ENCODE assay signal across 8 cellular contexts in genomic region chr12:66302827-66303169, GRCh38. TPM values are rescaled to one million over a fixed set of nuclear protein-coding genes. Genes with fewer than 3 reads are reported as not detected.
DNase-seq lines count a peak whose midpoint lies in the region; ATAC-seq, FAIRE-seq and TF ChIP-seq lines count a peak whose summit lies in the region.

No MANE protein-coding gene starts in this region.

- H3K9me3 ChIP-seq in SK-N-SH, result no peaks in the 10 kb centered on the region
- no peaks in the 10 kb centered on the region for H3K9me3 ChIP-seq in kidney (ENCODE audit: control insufficient read depth in 1 of 2, low read length in 2 of 2)

- WGBS in SK-N-SH (ENCODE audit: low lambda C conversion rate), result 4% methylated on average over 6 of the region's 6 CpGs

- ATAC-seq in SK-N-SH treated with all-trans-retinoic acid at 6 μM for 48 hours, result no peak

- H3K4me2 ChIP-seq in SK-N-SH, result peak overlapping the region; percentile 94

- CTCF ChIA-PET in SK-N-SH (lab: Yijun Ruan, JAX), result interaction anchor here (0.6 to 2.3 kb wide), 5 partner anchors 13 to 127 kb away, joined by 3 to 7 read pairs (median 4); no protein-coding TSS in a partner anchor

- no peak for TF ChIP-seq EP300 in SK-N-SH (IDR thresholded peaks at IDR 0.05; ENCODE audit: borderline replicate concordance in 1 of 2, low read depth in 1 of 2, low read length in 1 of 2)

- peaks cover 4% of the 10 kb centered on the region for H3F3A ChIP-seq in SK-N-SH (replicated peaks; ENCODE audit: insufficient read depth)

- FAIRE-seq in kidney (lab: Jason Lieb, UNC), result no peak

- peak overlapping the region; percentile 99 for H3K4me3 Mint-ChIP-seq in activated naive CD8-positive, alpha-beta T cell

- H4K20me1 ChIP-seq in SK-N-SH (ENCODE audit: insufficient read depth), result no peaks in the 10 kb centered on the region

- POLR2A ChIA-PET in SK-N-SH (lab: Yijun Ruan, JAX), result interaction anchor here (0.6 to 1.4 kb wide), 3 partner anchors 11 to 134 kb away, joined by 3 to 9 read pairs (median 3); no protein-coding TSS in a partner anchor

- H3K9me2 ChIP-seq in SK-N-SH, result no peaks in the 10 kb centered on the region

- H3K79me2 ChIP-seq in SK-N-SH (ENCODE audit: insufficient read depth), result no peaks in the 10 kb centered on the region; the same call in 1 of the 2 replicates

- no peak for TF ChIP-seq CTCF in SK-N-SH (IDR thresholded peaks at IDR 0.05)
- TF ChIP-seq CTCF in kidney (IDR thresholded peaks at IDR 0.05; ENCODE audit: borderline replicate concordance, extremely low read depth, insufficient read depth), result no peak

- H3K9me3 Mint-ChIP-seq in activated naive CD8-positive, alpha-beta T cell (ENCODE audit: low read depth), result no peaks in the 10 kb centered on the region

- H3K27me3 ChIP-seq in SK-N-SH (ENCODE audit: insufficient read depth), result no peaks in the 10 kb centered on the region

- H3K27me3 Mint-ChIP-seq in activated naive CD8-positive, alpha-beta T cell, result no peaks in the 10 kb centered on the region

- H3K36me3 ChIP-seq in SK-N-SH (replicated peaks in 1 of 2; ENCODE audit: control insufficient read depth in 1 of 2, insufficient read depth in 2 of 2, low read length in 1 of 2), result peaks cover 8 to 9% of the 10 kb centered on the region in 2 experiments
- peaks cover 0 to 4% of the 10 kb centered on the region in 2 donors for H3K36me3 ChIP-seq in kidney (ENCODE audit: control insufficient read depth in 1 of 2, insufficient read depth in 2 of 2, low read length in 2 of 2)

- H3K4me3 ChIP-seq in SK-N-SH (ENCODE audit: low read depth in 2 of 2, low read length in 1 of 2) (peak overlapping the region; percentile 74 to 96), kidney (ENCODE audit: low read length in 2 of 2) (peak overlapping the region; percentile 91 to 100)

- TF ChIP-seq RAD21 in SK-N-SH (IDR thresholded peaks at IDR 0.05; ENCODE audit: low read length), result no peak

- peaks cover 5% of the 10 kb centered on the region for H3K36me3 Mint-ChIP-seq in activated naive CD8-positive, alpha-beta T cell

- H3K27ac Mint-ChIP-seq in activated naive CD8-positive, alpha-beta T cell, result peak overlapping the region; percentile 100

- H3K27ac ChIP-seq in SK-N-SH (ENCODE audit: low read depth in 2 of 2, low read length in 1 of 2) (peak overlapping the region; percentile 34 to 82; a peak in 3 of 4 replicates), kidney (ENCODE audit: low read depth in 2 of 2, low read length in 2 of 2) (peak overlapping the region; percentile 59 to 84), substantia nigra (ENCODE audit: low read depth, low read length, poor library complexity, severe bottlenecking) (peak overlapping the region; percentile 79)

- intact Hi-C loops in kidney (cut with DNase I), result no loop called here

- no peak for DNase-seq in SK-N-SH
- no peak for DNase-seq in kidney
- DNase-seq in substantia nigra (lab: John Stamatoyannopoulos, UW), result no peak
- DNase-seq in activated CD4-positive, CD25-positive, alpha-beta regulatory T cell treated with anti-CD3 and anti-CD28 coated beads, Interleukin-2, amount 50 U/mL, for 72 hours, result no peak
- DNase-seq in cerebellar cortex (ENCODE audit: low spot score), result no peak
- DNase-seq in NOMO-1 (lab: John Stamatoyannopoulos, UW; ENCODE audit: unreplicated experiment in 2 of 2), result no peak

- H3K4me1 ChIP-seq in SK-N-SH (ENCODE audit: control insufficient read depth in 1 of 2, insufficient read depth in 2 of 2, low read depth in 1 of 2, low read length in 1 of 2), result peaks cover 2 to 5% of the 10 kb centered on the region in 2 experiments; a peak in 2 of 4 replicates
- peaks cover 0 to 4% of the 10 kb centered on the region in 2 donors for H3K4me1 ChIP-seq in kidney (ENCODE audit: control insufficient read depth in 1 of 2, insufficient read depth in 1 of 2, low read depth in 1 of 2, low read length in 2 of 2)

- peak overlapping the region; percentile 99 for H2AFZ ChIP-seq in SK-N-SH (ENCODE audit: low read depth)

- H3K9ac ChIP-seq in SK-N-SH (peak overlapping the region; percentile 72), kidney (ENCODE audit: low read length in 2 of 2) (peak overlapping the region; percentile 83 to 95)

- peaks cover 57% of the 10 kb centered on the region for H3K4me1 Mint-ChIP-seq in activated naive CD8-positive, alpha-beta T cell (ENCODE audit: low read depth)

TF ChIP-seq in SK-N-SH, 30 proteins besides CTCF, POLR2A, EP300 and RAD21:
- TF ChIP-seq YY1 (IDR thresholded peaks at IDR 0.05; ENCODE audit: low read depth) (no peak), GABPA (IDR thresholded peaks at IDR 0.05; ENCODE audit: low read depth) (no peak), ELF1 (IDR thresholded peaks at IDR 0.05) (no peak), PBX3 (IDR thresholded peaks at IDR 0.05) (no peak), NRF1 (IDR thresholded peaks at IDR 0.05; ENCODE audit: low read depth, low read length) (no peak), USF1 (IDR thresholded peaks at IDR 0.05; ENCODE audit: borderline replicate concordance, low read depth) (no peak), MAX (IDR thresholded peaks at IDR 0.05; ENCODE audit: low read depth) (no peak), POLR2AphosphoS5 (IDR thresholded peaks at IDR 0.05; ENCODE audit: low read depth, low read length) (no peak), RXRA (IDR thresholded peaks at IDR 0.05; ENCODE audit: borderline replicate concordance, low read depth) (no peak), CHD2 (IDR thresholded peaks at IDR 0.05; ENCODE audit: low read length, partially characterized antibody) (no peak)

TF ChIP-seq in SK-N-SH treated with all-trans-retinoic acid at 6 μM for 48 hours, 23 proteins besides CTCF, POLR2A, EP300 and RAD21:
- TF ChIP-seq ZFP30 (CRISPR knock-in tag; IDR thresholded peaks at IDR 0.05), result no peak
- TF ChIP-seq TOX (CRISPR knock-in tag; IDR thresholded peaks at IDR 0.05; ENCODE audit: borderline replicate concordance), result no peak
- TF ChIP-seq ISL1 (CRISPR knock-in tag; IDR thresholded peaks at IDR 0.05), result no peak
- TF ChIP-seq PATZ1 (CRISPR knock-in tag; IDR thresholded peaks at IDR 0.05; ENCODE audit: borderline replicate concordance), result no peak
- no peak for TF ChIP-seq ZNF70 (CRISPR knock-in tag; IDR thresholded peaks at IDR 0.05)
- no peak for TF ChIP-seq POU6F1 (CRISPR knock-in tag; IDR thresholded peaks at IDR 0.05; ENCODE audit: borderline replicate concordance, low read depth)
- no peak for TF ChIP-seq PPARA (CRISPR knock-in tag; IDR thresholded peaks at IDR 0.05; ENCODE audit: borderline replicate concordance)
- TF ChIP-seq ZFP3 (CRISPR knock-in tag; IDR thresholded peaks at IDR 0.05), result no peak
- no peak for TF ChIP-seq SNAI2 (CRISPR knock-in tag; IDR thresholded peaks at IDR 0.05)
- no peak for TF ChIP-seq RARB (CRISPR knock-in tag; IDR thresholded peaks at IDR 0.05)
- TF ChIP-seq OSR1 (CRISPR knock-in tag; IDR thresholded peaks at IDR 0.05), result no peak
- no peak for TF ChIP-seq GLIS3 (CRISPR knock-in tag; IDR thresholded peaks at IDR 0.05)
- TF ChIP-seq CREB5 (CRISPR knock-in tag; IDR thresholded peaks at IDR 0.05; ENCODE audit: low read depth), result no peak
- TF ChIP-seq ARNTL (CRISPR knock-in tag; IDR thresholded peaks at IDR 0.05; ENCODE audit: borderline replicate concordance, low read depth), result no peak

RNA-seq across cellular contexts. Expression of gene HELB, which starts 0.5 kb away (rescaled TPM):
- polyA plus RNA-seq in SK-N-SH (2012; rRNA removed), result 0.38 and 0.54 TPM in 2 replicates
- 0.46 and 0.49 TPM in 2 replicates for polyA plus RNA-seq in SK-N-SH (2012; cell fraction: cytosol; rRNA removed)
- polyA plus RNA-seq in SK-N-SH (2012; cell fraction: nucleus; rRNA removed), result 1.0 and 1.8 TPM in 2 replicates
- total RNA-seq in kidney, result 7.3 TPM
- polyA plus RNA-seq in kidney (ENCODE audit: insufficient read depth, low read depth, low replicate concordance), result 0.41 TPM
